ENCODE assay signal across 8 cellular contexts in the genomic region with DNA sequence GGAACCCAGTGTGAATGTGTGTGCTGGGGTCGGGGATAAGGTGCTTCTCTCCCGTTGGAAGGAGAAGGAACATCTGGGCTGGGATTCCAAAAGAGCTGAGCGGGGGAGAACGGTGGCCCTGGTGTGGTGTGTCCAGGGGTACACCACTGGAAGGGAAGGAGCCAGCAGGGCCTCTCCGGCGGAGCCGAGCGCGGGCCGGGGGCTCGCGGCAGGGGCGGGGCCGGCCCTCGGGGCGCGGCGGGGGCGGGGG. TPM values are rescaled to one million over a fixed set of nuclear protein-coding genes. Genes with fewer than 3 reads are reported as not detected.
DNase-seq lines count a peak whose midpoint lies in the region; ATAC-seq and TF ChIP-seq lines count a peak whose summit lies in the region.

No MANE protein-coding gene starts in this region.

- H3F3A ChIP-seq in neural progenitor cell (ENCODE audit: low read depth), result peaks cover 27% of the 10 kb centered on the region

- peak overlapping the region; percentile 21 for H3K27ac ChIP-seq in CD4-positive, alpha-beta memory T cell (ENCODE audit: low read depth, low read length)
- H3K27ac ChIP-seq in KMS-11, result no peak overlapping the region
- no peak overlapping the region for H3K27ac ChIP-seq in neural progenitor cell

- no peaks in the 10 kb centered on the region for H3K9me3 Mint-ChIP-seq in CD4-positive, alpha-beta memory T cell
- no peaks in the 10 kb centered on the region for H3K9me3 Mint-ChIP-seq in neural progenitor cell

- H3K36me3 Mint-ChIP-seq in CD4-positive, alpha-beta memory T cell, result peaks cover 0 to 1% of the 10 kb centered on the region in 2 donors
- H3K36me3 Mint-ChIP-seq in neural progenitor cell, result no peaks in the 10 kb centered on the region

- H3K36me3 ChIP-seq in CD4-positive, alpha-beta memory T cell (ENCODE audit: insufficient read depth, low read length), result no peaks in the 10 kb centered on the region
- no peaks in the 10 kb centered on the region for H3K36me3 ChIP-seq in KMS-11 (ENCODE audit: insufficient read depth)
- H3K36me3 ChIP-seq in neural progenitor cell, result no peaks in the 10 kb centered on the region

- peaks cover 0 to 2% of the 10 kb centered on the region in 2 donors for H3K27me3 Mint-ChIP-seq in CD4-positive, alpha-beta memory T cell
- H3K27me3 Mint-ChIP-seq in neural progenitor cell (ENCODE audit: insufficient read depth, low read depth), result peaks cover 9% of the 10 kb centered on the region

- H3K9ac ChIP-seq in KMS-11 (peak overlapping the region; percentile 22; the same call in 1 of the 2 replicates), neural progenitor cell (no peak overlapping the region)

- H3K9me3 ChIP-seq in CD4-positive, alpha-beta memory T cell (ENCODE audit: control insufficient read depth in 1 of 2, low read length in 2 of 2), result no peaks in the 10 kb centered on the region
- no peaks in the 10 kb centered on the region for H3K9me3 ChIP-seq in neural progenitor cell (ENCODE audit: low read depth)

- peaks cover 39% of the 10 kb centered on the region for H3K4me1 ChIP-seq in CD4-positive, alpha-beta memory T cell (ENCODE audit: insufficient read depth, low read length)
- H3K4me1 ChIP-seq in KMS-11 (ENCODE audit: low read depth, poor library complexity, severe bottlenecking) (peaks cover 16% of the 10 kb centered on the region), neural progenitor cell (peaks cover 22% of the 10 kb centered on the region)

- no peaks in the 10 kb centered on the region for H3K27me3 ChIP-seq in CD4-positive, alpha-beta memory T cell (ENCODE audit: insufficient read depth, low read length)
- H3K27me3 ChIP-seq in KMS-11 (ENCODE audit: insufficient read depth, low read depth) (no peaks in the 10 kb centered on the region), neural progenitor cell (peaks cover 9% of the 10 kb centered on the region)

- H3K4me3 ChIP-seq in CD4-positive, alpha-beta memory T cell (ENCODE audit: low read length in 2 of 2), result peak overlapping the region in 1 of 2 donors; percentile 17
- H3K4me3 ChIP-seq in KMS-11 (IDR thresholded peaks at IDR 0.05; ENCODE audit: insufficient read depth, low read depth, low read length), result no peak overlapping the region
- peak overlapping the region; percentile 91 for H3K4me3 ChIP-seq in neural progenitor cell

- POLR2A ChIA-PET in CD4-positive, alpha-beta memory T cell (lab: Charles Lee; ENCODE audit: partially characterized antibody), result interaction anchor here (1.0 to 6.1 kb wide), 4 partner anchors 11 to 163 kb away, joined by 4 to 62 read pairs (median 20); no protein-coding TSS in a partner anchor

- CTCF ChIA-PET in CD4-positive, alpha-beta memory T cell (lab: Charles Lee; ENCODE audit: partially characterized antibody), result interaction anchor here (1.0 to 10.2 kb wide), 3 partner anchors 11 to 73 kb away, joined by 4 to 93 read pairs (median 5); no protein-coding TSS in a partner anchor

- peaks cover 12 to 43% (median 29%) of the 10 kb centered on the region in 4 donors for H3K4me1 Mint-ChIP-seq in CD4-positive, alpha-beta memory T cell
- H3K4me1 Mint-ChIP-seq in neural progenitor cell, result peaks cover 16% of the 10 kb centered on the region

- no peak for TF ChIP-seq CTCF in KMS-11 (conservative IDR thresholded peaks at IDR 0.05; ENCODE audit: low read depth, low read length)
- no peak for TF ChIP-seq CTCF in neural progenitor cell (IDR thresholded peaks at IDR 0.05)

- H4K20me1 ChIP-seq in KMS-11 (ENCODE audit: insufficient read depth), result no peaks in the 10 kb centered on the region
- H4K20me1 ChIP-seq in neural progenitor cell (ENCODE audit: low read depth), result peaks cover 27% of the 10 kb centered on the region

- ATAC-seq in GM19452 (IDR thresholded peaks at IDR 0.05; ENCODE audit: unreplicated experiment) (no peak), GM21381 (IDR thresholded peaks at IDR 0.05; ENCODE audit: unreplicated experiment) (no peak), HG02610 (IDR thresholded peaks at IDR 0.05; ENCODE audit: unreplicated experiment) (no peak)

- H3K79me2 ChIP-seq in KMS-11 (ENCODE audit: insufficient read depth, low read depth), result no peaks in the 10 kb centered on the region
- H3K79me2 ChIP-seq in neural progenitor cell (ENCODE audit: low read depth), result peaks cover 31% of the 10 kb centered on the region

- DNase-seq in CD4-positive, alpha-beta memory T cell, result no peak
- DNase-seq in cerebellar cortex (ENCODE audit: low spot score) (peak; percentile 35), neural progenitor cell (ENCODE audit: low spot score) (no peak), NCI-H82 treated with DMSO at 0.1 percent for 48 hours (lab: John Stamatoyannopoulos, UW; ENCODE audit: unreplicated experiment) (no peak)

- H3K4me3 Mint-ChIP-seq in CD4-positive, alpha-beta memory T cell, result peak overlapping the region; percentile 88 to 98 (median 90)
- peak overlapping the region; percentile 88 for H3K4me3 Mint-ChIP-seq in neural progenitor cell

- H2AFZ ChIP-seq in KMS-11 (ENCODE audit: low read depth) (peak overlapping the region; percentile 93), neural progenitor cell (replicated peaks) (peak overlapping the region; percentile 69)

- intact Hi-C loops in CD4-positive, alpha-beta memory T cell (cut with micrococcal nuclease), result loop anchor here (1.0 kb wide), 2 partner anchors 12 to 16 kb away; no protein-coding TSS in a partner anchor

- peak overlapping the region; percentile 80 for H3K4me2 ChIP-seq in KMS-11
- H3K4me2 ChIP-seq in neural progenitor cell, result peak overlapping the region; percentile 58

- peak overlapping the region; percentile 57 to 94 (median 87) for H3K27ac Mint-ChIP-seq in CD4-positive, alpha-beta memory T cell
- H3K27ac Mint-ChIP-seq in neural progenitor cell, result peak overlapping the region; percentile 70

RNA-seq across cellular contexts. Expression of a gene that starts 0.2 kb away (rescaled TPM):
- 100 to 1,000 TPM; 106 to 108 TPM for total RNA-seq in CD4-positive, alpha-beta memory T cell
- polyA plus RNA-seq in CD4-positive, alpha-beta memory T cell, result 100 to 1,000 TPM; 180 to 215 TPM
- total RNA-seq in neural progenitor cell (ENCODE audit: low replicate concordance), result 18.7 and 43.9 TPM in 2 replicates

RNA-seq across cellular contexts. Expression of a gene that starts 57.1 kb away (rescaled TPM):
- 100 to 1,000 TPM; 341 to 361 TPM for total RNA-seq in CD4-positive, alpha-beta memory T cell
- polyA plus RNA-seq in CD4-positive, alpha-beta memory T cell, result 100 to 1,000 TPM; 566 to 681 TPM
- 831 and 964 TPM in 2 replicates for total RNA-seq in neural progenitor cell (ENCODE audit: low replicate concordance)
